ENCODE assay signal across 11 cellular contexts in genomic region chr6:29624520-29624961, GRCh38.
DNase-seq lines count a peak whose midpoint lies in the region; ATAC-seq lines count a peak whose summit lies in the region.
"Had no signal": no experiment of that assay in that cellular context is flagged by ENCODE, and none has a peak within 500 bp of the region (broad histone marks: within the 10 kb centered on the region; RNA-seq: fewer than 3 reads in every experiment).

No MANE protein-coding gene starts in this region.

- peaks cover 38% of the 10 kb centered on the region for H3K36me3 Mint-ChIP-seq in stimulated activated memory B cell treated with anti-CD40 and anti-IgM and Interleukin-4, amounts not matched to agents 10 μg/mL and 1 μg/mL and 100 μg/mL, for 72 hours

- peak in 2 of 3 experiments; percentile 29 to 52 for DNase-seq in NCI-H1417 (lab: John Stamatoyannopoulos, UW)
- DNase-seq in NCI-H1417 treated with DMSO at 0.1 percent for 48 hours (lab: John Stamatoyannopoulos, UW) = no peak
- DNase-seq in iPS DF 19.7 (ENCODE audit: low read depth, low spot score) = peak; percentile 67
- no peak for DNase-seq in NCI-H2227 (lab: John Stamatoyannopoulos, UW; ENCODE audit: unreplicated experiment)
- DNase-seq in T1000 (lab: John Stamatoyannopoulos, UW) = no peak
- DNase-seq: activated effector memory CD4-positive, alpha-beta T cell treated with Interleukin-2 at 50 U/mL for 16 hours; EL; Kasumi-1; NCI-H1930 had no signal

- H3K27me3 Mint-ChIP-seq in stimulated activated memory B cell treated with anti-CD40 and anti-IgM and Interleukin-4, amounts not matched to agents 10 μg/mL and 1 μg/mL and 100 μg/mL, for 72 hours = no peaks in the 10 kb centered on the region

- no peak for ATAC-seq in stimulated activated memory B cell treated with anti-CD40 and anti-IgM and Interleukin-4, amounts not matched to agents 10 μg/mL and 1 μg/mL and 100 μg/mL, for 72 hours

- peak overlapping the region; percentile 0 for H3K27ac Mint-ChIP-seq in stimulated activated memory B cell treated with anti-CD40 and anti-IgM and Interleukin-4, amounts not matched to agents 10 μg/mL and 1 μg/mL and 100 μg/mL, for 72 hours

- no peaks in the 10 kb centered on the region for H3K9me3 Mint-ChIP-seq in stimulated activated memory B cell treated with anti-CD40 and anti-IgM and Interleukin-4, amounts not matched to agents 10 μg/mL and 1 μg/mL and 100 μg/mL, for 72 hours

- H3K4me1 Mint-ChIP-seq in stimulated activated memory B cell treated with anti-CD40 and anti-IgM and Interleukin-4, amounts not matched to agents 10 μg/mL and 1 μg/mL and 100 μg/mL, for 72 hours = peaks cover 15% of the 10 kb centered on the region

- H3K4me3 Mint-ChIP-seq in stimulated activated memory B cell treated with anti-CD40 and anti-IgM and Interleukin-4, amounts not matched to agents 10 μg/mL and 1 μg/mL and 100 μg/mL, for 72 hours = no peak overlapping the region
- H3K4me3 Mint-ChIP-seq: CD14-positive monocyte had no signal

Comparison
In these comparisons a context has a peak if more than half of its experiments do, and no peak if none do; other contexts are left out.
1. DNase-seq: peak in NCI-H1417 (2 of 3) and iPS DF 19.7 (single experiment); none in NCI-H1417 treated with DMSO at 0.1 percent for 48 hours (single experiment), NCI-H2227 (single experiment) and T1000 (single experiment).